Comparison of ENCODE assay signal across 10 cellular contexts in the genomic region with DNA sequence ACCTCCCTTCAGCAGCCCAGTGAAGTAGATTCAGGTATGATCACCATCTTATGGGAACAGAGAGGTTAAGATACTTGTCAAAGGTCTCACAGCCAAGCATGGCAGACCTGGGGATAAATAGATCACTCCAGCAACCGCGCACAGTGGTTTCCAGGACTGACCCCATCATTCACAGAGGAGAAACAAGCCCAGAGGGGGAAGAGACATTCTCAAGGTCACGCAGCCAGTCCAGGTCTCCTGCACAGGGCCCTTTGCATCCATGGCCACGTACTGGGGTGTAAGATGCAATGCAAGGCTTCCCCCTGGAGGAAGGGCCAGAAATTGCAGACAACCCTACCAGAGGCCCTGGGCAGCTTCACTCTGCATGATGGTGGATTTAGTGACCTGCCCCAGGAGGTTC. TPM values are rescaled to one million over a fixed set of nuclear protein-coding genes. Genes with fewer than 3 reads are reported as not detected.
A peak's percentile ranks its signal among the peaks of the same experiment; 100 is the strongest.
DNase-seq lines count a peak whose midpoint lies in the region; ATAC-seq, FAIRE-seq and TF ChIP-seq lines count a peak whose summit lies in the region.
"Had no signal": no experiment of that assay in that cellular context is flagged by ENCODE, and none has a peak within 500 bp of the region (broad histone marks: within the 10 kb centered on the region; RNA-seq: fewer than 3 reads in every experiment).

No MANE protein-coding gene starts in this region.

- H3K4me3 Mint-ChIP-seq in neural progenitor cell, result no peak overlapping the region
- H3K4me3 Mint-ChIP-seq: CD4-positive, CD25-positive, alpha-beta regulatory T cell; T-helper 1 cell treated with Interleukin-12 subunit alpha and Interleukin-12 subunit beta and Interleukin-4 antibody, amounts not matched to agents 30 μg/mL and 1 μg/mL, for 36 hours had no signal

- no peak for TF ChIP-seq EP300 in GM12878 (IDR thresholded peaks at IDR 0.05; ENCODE audit: borderline replicate concordance in 1 of 2, control insufficient read depth in 1 of 2, low read depth in 2 of 2, low read length in 2 of 2)

- FAIRE-seq in GM12878 (lab: Jason Lieb, UNC), result no peak

- H3K4me2 ChIP-seq in GM12878 (ENCODE audit: control insufficient read depth, insufficient read depth), result no peak overlapping the region
- H3K4me2 ChIP-seq in neural progenitor cell, result no peak overlapping the region

- SMC1A ChIA-PET in GM12878 (lab: Charles Lee; ENCODE audit: uncharacterized antibody, unreplicated experiment), result interaction anchor here (0.9 to 1.2 kb wide), 3 partner anchors 9 to 189 kb away, joined by 3 to 8 read pairs (median 4); no protein-coding TSS in a partner anchor

- no peak overlapping the region for H3K4me3 ChIP-seq in GM12878
- no peak overlapping the region for H3K4me3 ChIP-seq in neural progenitor cell

- no peaks in the 10 kb centered on the region for H4K20me1 ChIP-seq in GM12878 (ENCODE audit: control insufficient read depth, insufficient read depth)
- peaks cover 3% of the 10 kb centered on the region for H4K20me1 ChIP-seq in neural progenitor cell (ENCODE audit: low read depth)

- H3F3A ChIP-seq in neural progenitor cell (ENCODE audit: low read depth), result peaks cover 5% of the 10 kb centered on the region

- H3K27ac Mint-ChIP-seq in neural progenitor cell, result no peak overlapping the region
- H3K27ac Mint-ChIP-seq: CD4-positive, CD25-positive, alpha-beta regulatory T cell; T-helper 1 cell treated with Interleukin-12 subunit alpha and Interleukin-12 subunit beta and Interleukin-4 antibody, amounts not matched to agents 30 μg/mL and 1 μg/mL, for 36 hours had no signal

- H2AFZ ChIP-seq in GM12878 (ENCODE audit: control insufficient read depth, low read depth, low read length) (no peak overlapping the region), neural progenitor cell (replicated peaks) (no peak overlapping the region)

- no TSS peak for BruUV-seq in GM12878 (replicated peaks; lab: Mats Ljungman, UMichigan)

- POLR2A ChIA-PET in GM12878 (lab: Charles Lee), result no interaction called here

- intact Hi-C loops in GM12878 (cut with micrococcal nuclease; ENCODE audit: unreplicated experiment), result no loop called here

- peaks cover 10% of the 10 kb centered on the region for H3K4me1 Mint-ChIP-seq in neural progenitor cell

- H3K4me1 ChIP-seq in GM12878 (ENCODE audit: control insufficient read depth, insufficient read depth, low read length), result no peaks in the 10 kb centered on the region
- no peaks in the 10 kb centered on the region for H3K4me1 ChIP-seq in neural progenitor cell

- H3K27me3 ChIP-seq in GM12878 (replicated peaks in 1 of 2; ENCODE audit: control insufficient read depth in 2 of 2, insufficient read depth in 2 of 2, low read length in 1 of 2), result no peaks in the 10 kb centered on the region; a peak in 2 of 4 replicates
- H3K27me3 ChIP-seq in neural progenitor cell, result peaks cover 38% of the 10 kb centered on the region

- CTCF ChIA-PET in GM12878 (lab: Yijun Ruan, JAX), result interaction anchor here (1.0 to 1.6 kb wide), 6 partner anchors 10 to 189 kb away, joined by 3 to 9 read pairs (median 4); no protein-coding TSS in a partner anchor

- H3K9me3 Mint-ChIP-seq in neural progenitor cell, result peaks cover 8% of the 10 kb centered on the region
- H3K9me3 Mint-ChIP-seq: T-helper 1 cell treated with Interleukin-12 subunit alpha and Interleukin-12 subunit beta and Interleukin-4 antibody, amounts not matched to agents 30 μg/mL and 1 μg/mL, for 36 hours had no signal

- 56% methylated on average over 4 of the region's 4 CpGs for WGBS in GM12878 (ENCODE audit: insufficient coverage, insufficient replicate concordance, low lambda C conversion rate, missing lambda C conversion rate)

- H3K79me2 ChIP-seq in GM12878 (ENCODE audit: control insufficient read depth, insufficient read depth, low read length) (no peaks in the 10 kb centered on the region), neural progenitor cell (ENCODE audit: low read depth) (no peaks in the 10 kb centered on the region)

- H3K27me3 Mint-ChIP-seq in neural progenitor cell (ENCODE audit: insufficient read depth, low read depth), result peaks cover 30% of the 10 kb centered on the region

- H3K9ac ChIP-seq in GM12878 (ENCODE audit: control insufficient read depth, insufficient read depth, low read length) (no peak overlapping the region), neural progenitor cell (no peak overlapping the region)

- no peaks in the 10 kb centered on the region for H3K9me3 ChIP-seq in GM12878 (replicated peaks; ENCODE audit: control insufficient read depth, insufficient read depth, low read length)
- H3K9me3 ChIP-seq in neural progenitor cell (ENCODE audit: low read depth), result no peaks in the 10 kb centered on the region

- DNase-seq in NCI-H82 (lab: John Stamatoyannopoulos, UW) (peak; percentile 59), NCI-H82 treated with DMSO at 0.1 percent for 48 hours (lab: John Stamatoyannopoulos, UW; ENCODE audit: unreplicated experiment) (no peak), M059J (ENCODE audit: low read depth) (peak; percentile 12), GM12878 (ENCODE audit: low read depth, low spot score) (no peak), neural progenitor cell (ENCODE audit: low spot score) (peak; percentile 49), C1 segment of cervical spinal cord (lab: John Stamatoyannopoulos, UW) (no peak), NCI-H1694 treated with DMSO at 0.1 percent for 48 hours (lab: John Stamatoyannopoulos, UW) (no peak)

- ATAC-seq in GM12878 (peak; percentile 71), GM18519 (IDR thresholded peaks at IDR 0.05; ENCODE audit: low FRiP score, unreplicated experiment) (no peak)

- TF ChIP-seq POLR2A in GM12878 (IDR thresholded peaks at IDR 0.05; ENCODE audit: low read depth, low read length), result no peak

- H3K36me3 ChIP-seq in GM12878 (ENCODE audit: control insufficient read depth in 2 of 2, insufficient read depth in 2 of 2, low read length in 1 of 2) (no peaks in the 10 kb centered on the region), neural progenitor cell (no peaks in the 10 kb centered on the region)

- RAD21 ChIA-PET in GM12878 (lab: Charles Lee; ENCODE audit: unreplicated experiment), result interaction anchor here (1.2 kb wide), 1 partner anchor 78 kb away, joined by 6 read pairs; no protein-coding TSS in a partner anchor

- TF ChIP-seq CTCF in GM12878 (IDR thresholded peaks at IDR 0.05 in 2 of 3, conservative IDR thresholded peaks at IDR 0.05 in 1 of 3; ENCODE audit: control insufficient read depth in 2 of 3, extremely low read depth in 1 of 3, insufficient read depth in 1 of 3, low read depth in 3 of 3, low read length in 3 of 3) (peak; percentile 49 to 61 (median 52)), neural progenitor cell (IDR thresholded peaks at IDR 0.05) (peak; percentile 52)

- in situ Hi-C loops in GM12878 (cut with MboI), result no loop called here

- 0 out of 2 replicates have a peak, but pooled peaks have one; percentile 9 for TF ChIP-seq RAD21 in GM12878 (IDR thresholded peaks at IDR 0.05; ENCODE audit: insufficient read depth, low read depth, low read length)

- H3K27ac ChIP-seq in GM12878 (ENCODE audit: control insufficient read depth, insufficient read depth) (no peak overlapping the region), neural progenitor cell (no peak overlapping the region)

- peaks cover 2% of the 10 kb centered on the region for H3K36me3 Mint-ChIP-seq in neural progenitor cell
- H3K36me3 Mint-ChIP-seq: CD4-positive, CD25-positive, alpha-beta regulatory T cell had no signal

TF ChIP-seq in GM12878, 131 proteins besides CTCF, POLR2A, EP300 and RAD21:
- peak; percentile 15; the same call in 1 of the 2 replicates for TF ChIP-seq SMC3 (IDR thresholded peaks at IDR 0.05; ENCODE audit: borderline replicate concordance, low read length)
- TF ChIP-seq KLF5 (IDR thresholded peaks at IDR 0.05; ENCODE audit: partially characterized antibody), result no peak

RNA-seq across cellular contexts. Expression of a gene that starts 19.9 kb away (rescaled TPM):
- total RNA-seq in M059J (2014; rRNA removed; shearing (Covaris generic)), result not detected in 2 replicates
- not detected in 2 replicates for total RNA-seq in GM12878 (2013; cell fraction: nucleolus; rRNA removed)
- total RNA-seq in GM12878 (2014; rRNA removed) (not detected in 2 replicates), GM12878 (2014; rRNA removed; fragmentation: Illumina TruSeq; extraction: Trizol) (not detected in 2 replicates), GM12878 (2021) (not detected in 2 replicates), neural progenitor cell (ENCODE audit: low replicate concordance) (not detected in 2 replicates)
- not detected for polyA plus RNA-seq in GM12878 (2011; ENCODE audit: low read depth)
- polyA plus RNA-seq in GM12878 (2011; rRNA removed) (not detected in 2 replicates), GM12878 (2014; fragmentation: Illumina TruSeq; extraction: Trizol) (not detected in 2 replicates), GM12878 (2014; fragmentation: Nextera tagmentation; extraction: Ambion mirVana) (not detected), GM12878 (2014; rRNA removed) (not detected in 2 replicates), GM12878 (2016; fragmentation: Nextera tagmentation; extraction: Ambion mirVana) (not detected)
- not detected in 2 replicates for polyA plus RNA-seq in GM12878 (2011; cell fraction: cytosol; rRNA removed)
- not detected in 2 replicates for polyA plus RNA-seq in GM12878 (2011; cell fraction: nucleus; rRNA removed)
- not detected in 2 replicates for polyA plus RNA-seq in GM12878 (2012)
- polyA minus RNA-seq in GM12878 (2011; rRNA and poly(A)+ RNA removed), result not detected in 2 replicates
- not detected in 2 replicates for polyA minus RNA-seq in GM12878 (2011; cell fraction: cytosol; rRNA and poly(A)+ RNA removed)
- polyA minus RNA-seq in GM12878 (2011; cell fraction: nucleus; rRNA and poly(A)+ RNA removed), result not detected in 2 replicates
- total RNA-seq: CD4-positive, CD25-positive, alpha-beta regulatory T cell had no signal
- polyA plus RNA-seq: CD4-positive, CD25-positive, alpha-beta regulatory T cell had no signal

RNA-seq across cellular contexts. Expression of a gene that starts 40.1 kb away (rescaled TPM):
- total RNA-seq in M059J (2014; rRNA removed; shearing (Covaris generic)), result 9.2 and 10.6 TPM in 2 replicates
- 17.6 and 19.2 TPM in 2 replicates for total RNA-seq in GM12878 (2013; cell fraction: nucleolus; rRNA removed)
- 6.8 and 7.1 TPM in 2 replicates for total RNA-seq in GM12878 (2014; rRNA removed)
- total RNA-seq in GM12878 (2014; rRNA removed; fragmentation: Illumina TruSeq; extraction: Trizol), result 11.5 and 12.0 TPM in 2 replicates
- 7.6 and 10.2 TPM in 2 replicates for total RNA-seq in GM12878 (2021)
- 6.6 TPM for polyA plus RNA-seq in GM12878 (2011; ENCODE audit: low read depth)
- 9.9 and 13.9 TPM in 2 replicates for polyA plus RNA-seq in GM12878 (2011; rRNA removed)
- polyA plus RNA-seq in GM12878 (2011; cell fraction: cytosol; rRNA removed), result 4.3 and 5.1 TPM in 2 replicates
- polyA plus RNA-seq in GM12878 (2011; cell fraction: nucleus; rRNA removed), result 11.8 and 14.5 TPM in 2 replicates
- polyA plus RNA-seq in GM12878 (2012), result 6.6 and 10.2 TPM in 2 replicates
- polyA plus RNA-seq in GM12878 (2014; fragmentation: Illumina TruSeq; extraction: Trizol), result 11.3 and 13.4 TPM in 2 replicates
- polyA plus RNA-seq in GM12878 (2014; fragmentation: Nextera tagmentation; extraction: Ambion mirVana), result 1 to 10 TPM; 3.6 to 4.8 TPM
- 7.0 and 9.3 TPM in 2 replicates for polyA plus RNA-seq in GM12878 (2014; rRNA removed)
- polyA plus RNA-seq in GM12878 (2016; fragmentation: Nextera tagmentation; extraction: Ambion mirVana), result 1 to 10 TPM; 7.4 to 8.2 TPM
- polyA minus RNA-seq in GM12878 (2011; rRNA and poly(A)+ RNA removed), result 9.8 and 12.0 TPM in 2 replicates
- 1.9 and 2.0 TPM in 2 replicates for polyA minus RNA-seq in GM12878 (2011; cell fraction: cytosol; rRNA and poly(A)+ RNA removed)
- 5.7 and 8.2 TPM in 2 replicates for polyA minus RNA-seq in GM12878 (2011; cell fraction: nucleus; rRNA and poly(A)+ RNA removed)
- total RNA-seq in neural progenitor cell (ENCODE audit: low replicate concordance), result 13.8 and 18.2 TPM in 2 replicates

Comparison
In these comparisons a context has a peak if more than half of its experiments do, and no peak if none do; other contexts are left out.
1. DNase-seq: peak in NCI-H82 (single experiment), M059J (single experiment) and neural progenitor cell (single experiment); none in NCI-H82 treated with DMSO at 0.1 percent for 48 hours (single experiment), GM12878 (single experiment), C1 segment of cervical spinal cord (0 of 14) and NCI-H1694 treated with DMSO at 0.1 percent for 48 hours (single experiment).